Comparison of ENCODE assay signal across 1 cellular context in the genomic region with DNA sequence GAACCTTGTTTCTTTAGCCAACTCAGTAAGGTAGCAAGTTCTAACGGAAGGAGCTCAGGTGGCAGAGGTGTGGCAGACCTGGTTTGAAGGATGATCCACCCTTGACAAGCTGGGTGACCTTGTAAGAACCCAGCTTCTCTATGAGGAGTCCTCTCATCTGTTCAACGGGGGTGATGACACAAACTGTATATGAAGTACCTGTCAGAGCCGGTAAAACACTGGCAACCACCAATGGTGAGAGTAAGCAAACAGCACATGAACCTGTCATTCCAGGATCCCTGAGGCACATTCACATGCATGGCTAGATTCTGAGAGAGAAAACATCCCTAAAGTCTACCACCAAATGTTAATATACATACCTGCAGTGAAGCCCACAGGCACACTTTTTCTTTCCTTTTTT.
TF ChIP-seq lines count a peak whose summit lies in the region.

No MANE protein-coding gene starts in this region.

TF ChIP-seq in GM12878, 131 proteins besides CTCF, POLR2A, EP300 and RAD21 (continued from another document):
- TF ChIP-seq, protein P1, sequence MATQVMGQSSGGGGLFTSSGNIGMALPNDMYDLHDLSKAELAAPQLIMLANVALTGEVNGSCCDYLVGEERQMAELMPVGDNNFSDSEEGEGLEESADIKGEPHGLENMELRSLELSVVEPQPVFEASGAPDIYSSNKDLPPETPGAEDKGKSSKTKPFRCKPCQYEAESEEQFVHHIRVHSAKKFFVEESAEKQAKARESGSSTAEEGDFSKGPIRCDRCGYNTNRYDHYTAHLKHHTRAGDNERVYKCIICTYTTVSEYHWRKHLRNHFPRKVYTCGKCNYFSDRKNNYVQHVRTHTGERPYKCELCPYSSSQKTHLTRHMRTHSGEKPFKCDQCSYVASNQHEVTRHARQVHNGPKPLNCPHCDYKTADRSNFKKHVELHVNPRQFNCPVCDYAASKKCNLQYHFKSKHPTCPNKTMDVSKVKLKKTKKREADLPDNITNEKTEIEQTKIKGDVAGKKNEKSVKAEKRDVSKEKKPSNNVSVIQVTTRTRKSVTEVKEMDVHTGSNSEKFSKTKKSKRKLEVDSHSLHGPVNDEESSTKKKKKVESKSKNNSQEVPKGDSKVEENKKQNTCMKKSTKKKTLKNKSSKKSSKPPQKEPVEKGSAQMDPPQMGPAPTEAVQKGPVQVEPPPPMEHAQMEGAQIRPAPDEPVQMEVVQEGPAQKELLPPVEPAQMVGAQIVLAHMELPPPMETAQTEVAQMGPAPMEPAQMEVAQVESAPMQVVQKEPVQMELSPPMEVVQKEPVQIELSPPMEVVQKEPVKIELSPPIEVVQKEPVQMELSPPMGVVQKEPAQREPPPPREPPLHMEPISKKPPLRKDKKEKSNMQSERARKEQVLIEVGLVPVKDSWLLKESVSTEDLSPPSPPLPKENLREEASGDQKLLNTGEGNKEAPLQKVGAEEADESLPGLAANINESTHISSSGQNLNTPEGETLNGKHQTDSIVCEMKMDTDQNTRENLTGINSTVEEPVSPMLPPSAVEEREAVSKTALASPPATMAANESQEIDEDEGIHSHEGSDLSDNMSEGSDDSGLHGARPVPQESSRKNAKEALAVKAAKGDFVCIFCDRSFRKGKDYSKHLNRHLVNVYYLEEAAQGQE (IDR thresholded peaks at IDR 0.05; ENCODE audit: low read depth, low read length), result no peak
- TF ChIP-seq, protein P2, sequence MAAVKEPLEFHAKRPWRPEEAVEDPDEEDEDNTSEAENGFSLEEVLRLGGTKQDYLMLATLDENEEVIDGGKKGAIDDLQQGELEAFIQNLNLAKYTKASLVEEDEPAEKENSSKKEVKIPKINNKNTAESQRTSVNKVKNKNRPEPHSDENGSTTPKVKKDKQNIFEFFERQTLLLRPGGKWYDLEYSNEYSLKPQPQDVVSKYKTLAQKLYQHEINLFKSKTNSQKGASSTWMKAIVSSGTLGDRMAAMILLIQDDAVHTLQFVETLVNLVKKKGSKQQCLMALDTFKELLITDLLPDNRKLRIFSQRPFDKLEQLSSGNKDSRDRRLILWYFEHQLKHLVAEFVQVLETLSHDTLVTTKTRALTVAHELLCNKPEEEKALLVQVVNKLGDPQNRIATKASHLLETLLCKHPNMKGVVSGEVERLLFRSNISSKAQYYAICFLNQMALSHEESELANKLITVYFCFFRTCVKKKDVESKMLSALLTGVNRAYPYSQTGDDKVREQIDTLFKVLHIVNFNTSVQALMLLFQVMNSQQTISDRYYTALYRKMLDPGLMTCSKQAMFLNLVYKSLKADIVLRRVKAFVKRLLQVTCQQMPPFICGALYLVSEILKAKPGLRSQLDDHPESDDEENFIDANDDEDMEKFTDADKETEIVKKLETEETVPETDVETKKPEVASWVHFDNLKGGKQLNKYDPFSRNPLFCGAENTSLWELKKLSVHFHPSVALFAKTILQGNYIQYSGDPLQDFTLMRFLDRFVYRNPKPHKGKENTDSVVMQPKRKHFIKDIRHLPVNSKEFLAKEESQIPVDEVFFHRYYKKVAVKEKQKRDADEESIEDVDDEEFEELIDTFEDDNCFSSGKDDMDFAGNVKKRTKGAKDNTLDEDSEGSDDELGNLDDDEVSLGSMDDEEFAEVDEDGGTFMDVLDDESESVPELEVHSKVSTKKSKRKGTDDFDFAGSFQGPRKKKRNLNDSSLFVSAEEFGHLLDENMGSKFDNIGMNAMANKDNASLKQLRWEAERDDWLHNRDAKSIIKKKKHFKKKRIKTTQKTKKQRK (IDR thresholded peaks at IDR 0.05; ENCODE audit: low read depth, low read length), result no peak
- no peak for TF ChIP-seq NBN (IDR thresholded peaks at IDR 0.05)
- no peak for TF ChIP-seq SMAD5 (IDR thresholded peaks at IDR 0.05; ENCODE audit: low read depth)
- no peak for TF ChIP-seq JUND (IDR thresholded peaks at IDR 0.05; ENCODE audit: low read depth, low read length)
- TF ChIP-seq MEF2A (IDR thresholded peaks at IDR 0.05; ENCODE audit: insufficient read depth, low read depth, low read length), result no peak
- TF ChIP-seq RBBP5 (conservative IDR thresholded peaks at IDR 0.05), result no peak
- no peak for TF ChIP-seq ASH2L (IDR thresholded peaks at IDR 0.05; ENCODE audit: borderline replicate concordance, low read depth)
- TF ChIP-seq, protein P3, sequence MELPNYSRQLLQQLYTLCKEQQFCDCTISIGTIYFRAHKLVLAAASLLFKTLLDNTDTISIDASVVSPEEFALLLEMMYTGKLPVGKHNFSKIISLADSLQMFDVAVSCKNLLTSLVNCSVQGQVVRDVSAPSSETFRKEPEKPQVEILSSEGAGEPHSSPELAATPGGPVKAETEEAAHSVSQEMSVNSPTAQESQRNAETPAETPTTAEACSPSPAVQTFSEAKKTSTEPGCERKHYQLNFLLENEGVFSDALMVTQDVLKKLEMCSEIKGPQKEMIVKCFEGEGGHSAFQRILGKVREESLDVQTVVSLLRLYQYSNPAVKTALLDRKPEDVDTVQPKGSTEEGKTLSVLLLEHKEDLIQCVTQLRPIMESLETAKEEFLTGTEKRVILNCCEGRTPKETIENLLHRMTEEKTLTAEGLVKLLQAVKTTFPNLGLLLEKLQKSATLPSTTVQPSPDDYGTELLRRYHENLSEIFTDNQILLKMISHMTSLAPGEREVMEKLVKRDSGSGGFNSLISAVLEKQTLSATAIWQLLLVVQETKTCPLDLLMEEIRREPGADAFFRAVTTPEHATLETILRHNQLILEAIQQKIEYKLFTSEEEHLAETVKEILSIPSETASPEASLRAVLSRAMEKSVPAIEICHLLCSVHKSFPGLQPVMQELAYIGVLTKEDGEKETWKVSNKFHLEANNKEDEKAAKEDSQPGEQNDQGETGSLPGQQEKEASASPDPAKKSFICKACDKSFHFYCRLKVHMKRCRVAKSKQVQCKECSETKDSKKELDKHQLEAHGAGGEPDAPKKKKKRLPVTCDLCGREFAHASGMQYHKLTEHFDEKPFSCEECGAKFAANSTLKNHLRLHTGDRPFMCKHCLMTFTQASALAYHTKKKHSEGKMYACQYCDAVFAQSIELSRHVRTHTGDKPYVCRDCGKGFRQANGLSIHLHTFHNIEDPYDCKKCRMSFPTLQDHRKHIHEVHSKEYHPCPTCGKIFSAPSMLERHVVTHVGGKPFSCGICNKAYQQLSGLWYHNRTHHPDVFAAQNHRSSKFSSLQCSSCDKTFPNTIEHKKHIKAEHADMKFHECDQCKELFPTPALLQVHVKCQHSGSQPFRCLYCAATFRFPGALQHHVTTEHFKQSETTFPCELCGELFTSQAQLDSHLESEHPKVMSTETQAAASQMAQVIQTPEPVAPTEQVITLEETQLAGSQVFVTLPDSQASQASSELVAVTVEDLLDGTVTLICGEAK (IDR thresholded peaks at IDR 0.05; ENCODE audit: borderline replicate concordance), result no peak
